ENCODE assay signal across 17 cellular contexts in the genomic region with DNA sequence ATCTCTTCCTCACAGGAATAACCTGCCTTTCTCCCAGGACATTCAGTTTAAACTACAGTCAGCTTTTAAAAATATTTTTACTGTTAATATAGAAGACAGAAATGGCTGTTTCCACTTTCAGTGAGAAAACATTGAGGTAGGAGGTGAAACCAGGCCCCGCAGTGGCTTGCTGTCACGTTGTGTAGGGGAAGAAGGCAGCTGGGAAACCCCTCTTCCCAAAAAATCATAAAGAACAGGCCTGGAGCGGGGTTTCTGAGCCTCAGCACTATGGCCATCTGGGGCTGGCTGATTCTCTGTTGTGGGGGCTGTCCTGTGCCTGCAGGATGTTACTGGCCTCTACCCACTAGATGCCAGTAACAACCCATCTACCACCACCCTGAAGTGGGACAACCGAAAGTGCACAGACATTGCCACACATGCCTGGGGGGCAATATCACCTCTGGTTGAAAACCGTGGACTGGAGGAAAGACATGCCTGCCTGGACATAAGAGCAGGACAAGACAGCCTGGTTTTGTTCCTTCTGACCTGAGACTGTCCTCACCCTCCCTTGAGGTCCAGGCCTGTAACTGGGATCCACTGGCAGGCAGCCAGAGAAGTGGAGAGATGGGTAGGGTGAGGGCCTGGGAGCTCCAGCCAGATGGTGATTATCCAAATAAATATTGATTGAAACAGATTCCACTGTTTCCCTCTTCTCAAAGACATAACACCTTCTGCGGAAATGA. TPM values are rescaled to one million over a fixed set of nuclear protein-coding genes. Genes with fewer than 3 reads are reported as not detected.
"Had no signal": no experiment of that assay in that cellular context is flagged by ENCODE, and none has a peak within 500 bp of the region (broad histone marks: within the 10 kb centered on the region; RNA-seq: fewer than 3 reads in every experiment).

No MANE protein-coding gene starts in this region.

- ATAC-seq: body of pancreas; gastrocnemius medialis; left ventricle myocardium superior; stimulated activated naive CD8-positive, alpha-beta T cell treated with anti-CD3 and anti-CD28 coated beads, Interleukin-15, amount 100 ng/mL, for 72 hours had no signal

- H3K36me3 Mint-ChIP-seq: activated naive CD4-positive, alpha-beta T cell treated with anti-CD3 and anti-CD28 coated beads, Interleukin-2, amount 50 U/mL, for 24 hours had no signal

- H3K4me3 Mint-ChIP-seq: activated B cell treated with CpG ODN at 0.5 μM for 24 hours; activated CD4-positive, alpha-beta T cell treated with anti-CD3 and anti-CD28 coated beads, Interleukin-2, amount 10 ng/mL, durations not matched to agents 24 days and 14 days; activated naive CD4-positive, alpha-beta T cell treated with anti-CD3 and anti-CD28 coated beads, Interleukin-2, amount 50 U/mL, for 24 hours; central memory CD8-positive, alpha-beta T cell; stimulated activated naive CD8-positive, alpha-beta T cell treated with anti-CD3 and anti-CD28 coated beads, Interleukin-15, amount 100 ng/mL, for 72 hours had no signal

- H3K9me3 ChIP-seq: body of pancreas, gastrocnemius medialis, ovary, testis, uterus had no signal

- H3K36me3 ChIP-seq: gastrocnemius medialis, ovary, uterus had no signal

- H3K4me3 ChIP-seq: body of pancreas, gastrocnemius medialis, ovary, testis, uterus had no signal

- H3K27me3 ChIP-seq: body of pancreas, ovary, testis, uterus had no signal

- H3K9me3 Mint-ChIP-seq: activated B cell treated with CpG ODN at 0.5 μM for 24 hours; activated CD4-positive, alpha-beta T cell treated with anti-CD3 and anti-CD28 coated beads, Interleukin-2, amount 10 ng/mL, durations not matched to agents 24 days and 14 days; activated naive CD4-positive, alpha-beta T cell treated with anti-CD3 and anti-CD28 coated beads, Interleukin-2, amount 50 U/mL, for 24 hours; activated T-helper 2 cell treated with anti-CD3 and anti-CD28 coated beads, Interferon-gamma antibody, Interleukin-2, Interleukin-4, amounts not matched to agents 10 μg/mL and 5 μg/mL and 100 μg/mL, durations not matched to agents 14 hours and 24 hours and 36 hours; central memory CD8-positive, alpha-beta T cell; stimulated activated naive CD8-positive, alpha-beta T cell treated with anti-CD3 and anti-CD28 coated beads, Interleukin-15, amount 100 ng/mL, for 72 hours had no signal

- DNase-seq: activated B cell treated with CpG ODN at 0.5 μM for 24 hours; activated CD4-positive, alpha-beta T cell treated with anti-CD3 and anti-CD28 coated beads, Interleukin-2, amount 10 ng/mL, durations not matched to agents 24 days and 14 days; activated CD8-positive, alpha-beta memory T cell treated with anti-CD3 and anti-CD28 coated beads for 24 hours; body of pancreas; effector memory CD4-positive, alpha-beta T cell; gastrocnemius medialis; left ventricle myocardium superior; mesenchymal stem cell; ovary; stimulated activated CD4-positive, alpha-beta T cell treated with anti-CD3 and anti-CD28 coated beads, Interleukin-4, amount 100 ng/mL, for 24 hours; stimulated activated naive CD8-positive, alpha-beta T cell treated with anti-CD3 and anti-CD28 coated beads, Interleukin-15, amount 100 ng/mL, for 72 hours; testis; uterus had no signal

- H3K4me1 ChIP-seq: body of pancreas, gastrocnemius medialis had no signal

- H3K27ac ChIP-seq: body of pancreas, gastrocnemius medialis, ovary, testis, uterus had no signal

- H3K27me3 Mint-ChIP-seq: activated naive CD4-positive, alpha-beta T cell treated with anti-CD3 and anti-CD28 coated beads, Interleukin-2, amount 50 U/mL, for 24 hours; central memory CD8-positive, alpha-beta T cell; stimulated activated naive CD8-positive, alpha-beta T cell treated with anti-CD3 and anti-CD28 coated beads, Interleukin-15, amount 100 ng/mL, for 72 hours had no signal

- H3K27ac Mint-ChIP-seq: activated B cell treated with CpG ODN at 0.5 μM for 24 hours; activated CD4-positive, alpha-beta T cell treated with anti-CD3 and anti-CD28 coated beads, Interleukin-2, amount 10 ng/mL, durations not matched to agents 24 days and 14 days; activated T-helper 2 cell treated with anti-CD3 and anti-CD28 coated beads, Interferon-gamma antibody, Interleukin-2, Interleukin-4, amounts not matched to agents 10 μg/mL and 5 μg/mL and 100 μg/mL, durations not matched to agents 14 hours and 24 hours and 36 hours had no signal

RNA-seq across cellular contexts. Expression of a gene that starts 56.6 kb away (rescaled TPM):
- polyA plus RNA-seq: neural cell had no signal
